ENCODE assay signal across 28 cellular contexts in the genomic region with DNA sequence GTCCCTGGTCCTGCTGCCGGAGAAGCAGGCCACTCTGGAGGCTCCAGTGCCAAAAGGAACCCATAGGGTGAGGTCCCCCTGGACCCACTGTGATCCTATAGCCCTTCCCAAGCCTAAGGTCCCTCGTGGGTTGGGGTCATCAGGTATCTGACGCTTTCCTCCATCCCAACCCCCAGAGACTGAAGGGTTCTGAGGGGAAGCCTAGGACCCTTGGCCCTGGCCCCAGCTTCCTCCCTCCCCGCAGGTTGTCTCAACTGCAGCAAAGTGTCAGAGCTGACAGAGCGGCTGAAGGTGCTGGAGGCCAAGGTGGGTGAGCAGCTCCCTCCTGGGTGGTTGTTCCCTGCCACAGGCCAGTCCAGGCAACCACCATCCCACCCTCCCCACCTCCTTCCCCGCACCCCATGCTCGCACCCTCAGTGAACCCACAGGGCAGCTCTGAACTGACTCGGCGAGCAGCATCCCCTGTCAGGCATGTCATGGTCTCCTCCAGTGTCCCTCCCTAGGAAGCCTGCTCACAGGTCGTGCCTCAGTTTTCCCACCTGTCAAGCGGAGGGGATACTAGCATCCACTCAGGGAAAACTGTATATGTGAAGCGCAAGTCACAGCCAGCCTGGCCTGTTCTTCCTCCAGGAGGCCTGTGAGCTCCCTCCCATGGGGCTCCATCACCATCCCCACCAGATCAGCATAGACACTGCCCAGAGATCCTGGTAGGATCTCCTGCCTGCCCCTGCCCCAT. TPM values are rescaled to one million over a fixed set of nuclear protein-coding genes. Genes with fewer than 3 reads are reported as not detected.
A peak's percentile ranks its signal among the peaks of the same experiment; 100 is the strongest.
DNase-seq lines count a peak whose midpoint lies in the region; ATAC-seq, FAIRE-seq and TF ChIP-seq lines count a peak whose summit lies in the region.
"Had no signal": no experiment of that assay in that cellular context is flagged by ENCODE, and none has a peak within 500 bp of the region (broad histone marks: within the 10 kb centered on the region; RNA-seq: fewer than 3 reads in every experiment).

No MANE protein-coding gene starts in this region.

- DNase-seq in HepG2 (ENCODE audit: low spot score): no peak
- no peak for DNase-seq in right lobe of liver
- peak; percentile 15 for DNase-seq in glutamatergic neuron
- DNase-seq in sigmoid colon: peak; percentile 50
- DNase-seq in upper lobe of right lung: no peak
- DNase-seq in AG20443 (ENCODE audit: low spot score): no peak
- DNase-seq in NCI-H2171 treated with DMSO at 0.1 percent for 48 hours (lab: John Stamatoyannopoulos, UW): no peak
- DNase-seq: activated effector memory CD4-positive, alpha-beta T cell treated with anti-CD3 and anti-CD28 coated beads, Interleukin-2, amount 50 U/mL, for 16 hours; activated T-cell treated with anti-CD3 and anti-CD28 coated beads for 4 hours; BE2C; brain microvascular endothelial cell; COR-L47; DND-41; effector memory CD8-positive, alpha-beta T cell; NCI-H2081 treated with DMSO at 0.1 percent for 48 hours; nephron progenitor cell; PC-9; stimulated activated CD4-positive, alpha-beta T cell treated with anti-CD3 and anti-CD28 coated beads, Interleukin-2, amount 100 ng/mL, for 48 hours; stimulated activated naive CD4-positive, alpha-beta T cell treated with Interleukin-2 at 50 U/mL for 16 hours; T-helper 2 cell; WERI-Rb-1 had no signal

- 67% methylated on average over 2 of the region's 12 CpGs for WGBS in HepG2 (ENCODE audit: low lambda C conversion rate)
- WGBS in right lobe of liver (ENCODE audit: insufficient coverage, low coverage, low lambda C conversion rate, missing lambda C conversion rate): no CpG with 5 or more reads among the region's 12 CpGs
- WGBS in sigmoid colon, 2 donors: 90 to 91% methylated on average over 12 of the region's 12 CpGs

- no peak overlapping the region for H3K4me2 ChIP-seq in HepG2 (ENCODE audit: low read depth, low read length)
- H3K4me2 ChIP-seq: A549, PC-9, smooth muscle cell had no signal

- no peak for TF ChIP-seq EP300 in HepG2 (IDR thresholded peaks at IDR 0.05; ENCODE audit: low read depth in 2 of 2, low read length in 2 of 2)
- no peak for TF ChIP-seq EP300 in HepG2 (CRISPR knock-in tag; IDR thresholded peaks at IDR 0.05; ENCODE audit: borderline replicate concordance)
- TF ChIP-seq EP300 in sigmoid colon (IDR thresholded peaks at IDR 0.05): no peak

- TF ChIP-seq POLR2A in HepG2 (IDR thresholded peaks at IDR 0.05; ENCODE audit: insufficient read depth in 1 of 2, low read depth in 2 of 2, low read length in 2 of 2) (no peak), right lobe of liver (IDR thresholded peaks at IDR 0.05) (no peak), sigmoid colon (IDR thresholded peaks at IDR 0.05) (no peak)

- TF ChIP-seq RAD21 in HepG2 (CRISPR knock-in tag; IDR thresholded peaks at IDR 0.05): no peak

- no peaks in the 10 kb centered on the region for H3K79me2 ChIP-seq in HepG2 (ENCODE audit: insufficient read depth, low read length)

- H4K20me1 ChIP-seq in HepG2 (ENCODE audit: insufficient read depth, low read length): no peaks in the 10 kb centered on the region

- intact Hi-C loops in HepG2 (cut with micrococcal nuclease; ENCODE audit: unreplicated experiment) (no loop called here), right lobe of liver (cut with DNase I) (no loop called here), sigmoid colon (cut with DNase I) (no loop called here), upper lobe of right lung (cut with DNase I) (no loop called here)

- no peak for FAIRE-seq in HepG2 (lab: Jason Lieb, UNC)
- FAIRE-seq: A549, GM12878, H1 had no signal

- no peaks in the 10 kb centered on the region for H3K4me1 Mint-ChIP-seq in glutamatergic neuron (ENCODE audit: low read depth, unreplicated experiment)
- H3K4me1 Mint-ChIP-seq: mesothelial cell of epicardium had no signal

- peaks cover 4% of the 10 kb centered on the region for H3K9me3 Mint-ChIP-seq in glutamatergic neuron (ENCODE audit: unreplicated experiment)
- H3K9me3 Mint-ChIP-seq: effector memory CD8-positive, alpha-beta T cell; mesothelial cell of epicardium; nephron progenitor cell had no signal

- no peaks in the 10 kb centered on the region for H3K36me3 Mint-ChIP-seq in glutamatergic neuron (ENCODE audit: unreplicated experiment)
- H3K36me3 Mint-ChIP-seq: mesothelial cell of epicardium had no signal

- H3K27ac ChIP-seq in HepG2 (ENCODE audit: extremely low read length, insufficient read depth, low read length): no peak overlapping the region
- H3K27ac ChIP-seq in right lobe of liver: no peak overlapping the region
- H3K27ac ChIP-seq in sigmoid colon: peak overlapping the region; percentile 37 to 78 (median 53)
- H3K27ac ChIP-seq in upper lobe of right lung: peak overlapping the region; percentile 82
- H3K27ac ChIP-seq: A549, brain microvascular endothelial cell, HL-60, PC-9, WERI-Rb-1 had no signal

- H3K9ac ChIP-seq in HepG2 (ENCODE audit: insufficient read depth, low read depth, low read length): no peak overlapping the region

- no TSS peak for BruUV-seq in HepG2 (replicated peaks; lab: Mats Ljungman, UMichigan)

- POLR2A ChIA-PET in HepG2 (lab: Yijun Ruan, JAX): no interaction called here

- H3K4me3 Mint-ChIP-seq in glutamatergic neuron (ENCODE audit: unreplicated experiment): no peak overlapping the region
- H3K4me3 Mint-ChIP-seq: effector memory CD8-positive, alpha-beta T cell; mesothelial cell of epicardium; nephron progenitor cell had no signal

- CTCF ChIA-PET in HepG2 (lab: Yijun Ruan, JAX; ENCODE audit: low intra/inter-chr PET ratio, low total read pairs): no interaction called here

- H3K36me3 ChIP-seq in HepG2 (replicated peaks in 1 of 2; ENCODE audit: control insufficient read depth in 1 of 2, insufficient read depth in 2 of 2, low read length in 2 of 2) (no peaks in the 10 kb centered on the region), right lobe of liver (no peaks in the 10 kb centered on the region), sigmoid colon (no peaks in the 10 kb centered on the region), upper lobe of right lung (no peaks in the 10 kb centered on the region)
- H3K36me3 ChIP-seq: BE2C, brain microvascular endothelial cell, WERI-Rb-1 had no signal

- ATAC-seq in HepG2 (peak; percentile 33), right lobe of liver (no peak), upper lobe of right lung (no peak), GM21825 (IDR thresholded peaks at IDR 0.05; ENCODE audit: unreplicated experiment) (no peak)
- ATAC-seq: effector memory CD8-positive, alpha-beta T cell had no signal

- H3K27me3 Mint-ChIP-seq in glutamatergic neuron (ENCODE audit: unreplicated experiment): peaks cover 3% of the 10 kb centered on the region
- H3K27me3 Mint-ChIP-seq: effector memory CD8-positive, alpha-beta T cell had no signal

- in situ Hi-C loops in HepG2 (cut with HindIII; ENCODE audit: extremely low pct_ligation_motif_present, low pct_unique_long_range_greater_than_20kb): no loop called here

- TF ChIP-seq CTCF in HepG2 (CRISPR knock-in tag; IDR thresholded peaks at IDR 0.05) (no peak), right lobe of liver (IDR thresholded peaks at IDR 0.05) (no peak), glutamatergic neuron (IDR thresholded peaks at IDR 0.05; ENCODE audit: partially characterized antibody, unreplicated experiment) (no peak), sigmoid colon (IDR thresholded peaks at IDR 0.05) (no peak), upper lobe of right lung (IDR thresholded peaks at IDR 0.05) (no peak)

- peaks cover 18% of the 10 kb centered on the region for H3K4me1 ChIP-seq in HepG2 (ENCODE audit: insufficient read depth, low read length)
- no peaks in the 10 kb centered on the region for H3K4me1 ChIP-seq in right lobe of liver
- H3K4me1 ChIP-seq in sigmoid colon: peaks cover 0 to 29% (median 24%) of the 10 kb centered on the region in 4 donors
- peaks cover 14% of the 10 kb centered on the region for H3K4me1 ChIP-seq in upper lobe of right lung
- H3K4me1 ChIP-seq: A549, BE2C had no signal

- no peak overlapping the region for H2AFZ ChIP-seq in HepG2 (ENCODE audit: low read length)
- H2AFZ ChIP-seq: PC-9 had no signal

- H3K4me3 ChIP-seq in HepG2 (replicated peaks in 1 of 3; ENCODE audit: insufficient read depth in 1 of 3, low read depth in 2 of 3, low read length in 3 of 3) (no peak overlapping the region), right lobe of liver (no peak overlapping the region), sigmoid colon (no peak overlapping the region), upper lobe of right lung (no peak overlapping the region)
- H3K4me3 ChIP-seq: A549, GM12878, PC-9, smooth muscle cell had no signal

- H3K9me3 ChIP-seq in HepG2 (ENCODE audit: low read length) (no peaks in the 10 kb centered on the region), right lobe of liver (no peaks in the 10 kb centered on the region), sigmoid colon (no peaks in the 10 kb centered on the region), upper lobe of right lung (no peaks in the 10 kb centered on the region)
- H3K9me3 ChIP-seq: A549, BE2C had no signal

- H3K27me3 ChIP-seq in HepG2 (ENCODE audit: control insufficient read depth in 1 of 2, insufficient read depth in 2 of 2, low read length in 2 of 2) (peaks cover 10 to 35% of the 10 kb centered on the region in 2 experiments), right lobe of liver (no peaks in the 10 kb centered on the region), sigmoid colon (no peaks in the 10 kb centered on the region), upper lobe of right lung (no peaks in the 10 kb centered on the region)
- H3K27me3 ChIP-seq: BE2C, brain microvascular endothelial cell had no signal

- no peak overlapping the region for H3K27ac Mint-ChIP-seq in glutamatergic neuron (ENCODE audit: unreplicated experiment)
- H3K27ac Mint-ChIP-seq: effector memory CD8-positive, alpha-beta T cell; mesothelial cell of epicardium; nephron progenitor cell had no signal

RNA-seq across cellular contexts. Expression of a gene that starts 20.7 kb away (rescaled TPM):
- 0.21 and 0.82 TPM in 2 replicates for total RNA-seq in HepG2 (2016; rRNA removed; fragmentation: Illumina TruSeq; extraction: Trizol)
- 2.7 and 2.8 TPM in 2 replicates for total RNA-seq in HepG2 (2016; cell fraction: cytosol; rRNA removed; fragmentation: Illumina TruSeq; extraction: Trizol; ENCODE audit: low read depth)
- total RNA-seq in HepG2 (2016; cell fraction: insoluble cytoplasmic fraction; rRNA removed; fragmentation: Illumina TruSeq; extraction: Trizol): 0.09 and 0.26 TPM in 2 replicates
- 1.7 and 2.1 TPM in 2 replicates for total RNA-seq in HepG2 (2016; cell fraction: membrane; rRNA removed; fragmentation: Illumina TruSeq; extraction: Trizol)
- 0.25 and 0.50 TPM in 2 replicates for total RNA-seq in HepG2 (2016; cell fraction: nucleus; rRNA removed; fragmentation: Illumina TruSeq; extraction: Trizol)
- polyA plus RNA-seq in HepG2 (2011; rRNA removed): 0.45 and 0.81 TPM in 2 replicates
- 0.37 and 1.1 TPM in 2 replicates for polyA plus RNA-seq in HepG2 (2011; cell fraction: cytosol; rRNA removed)
- polyA plus RNA-seq in HepG2 (2011; cell fraction: nucleus; rRNA removed): 2.1 and 2.4 TPM in 2 replicates
- polyA plus RNA-seq in HepG2 (2012): 0.46 and 0.72 TPM in 2 replicates
- polyA plus RNA-seq in HepG2 (2016; cell fraction: cytosol; fragmentation: Illumina TruSeq; extraction: Trizol; ENCODE audit: low read depth): 2.6 and 3.8 TPM in 2 replicates
- 0.25 and 0.50 TPM in 2 replicates for polyA plus RNA-seq in HepG2 (2016; cell fraction: insoluble cytoplasmic fraction; fragmentation: Illumina TruSeq; extraction: Trizol; ENCODE audit: low read depth)
- polyA plus RNA-seq in HepG2 (2016; cell fraction: membrane; fragmentation: Illumina TruSeq; extraction: Trizol; ENCODE audit: low read depth): 1.4 and 2.2 TPM in 2 replicates
- 1.0 TPM in 2 replicates for polyA plus RNA-seq in HepG2 (2016; cell fraction: nucleus; fragmentation: Illumina TruSeq; extraction: Trizol; ENCODE audit: insufficient read depth, low read depth)
- 0.09 and 2.4 TPM in 2 replicates for polyA minus RNA-seq in HepG2 (2011; rRNA and poly(A)+ RNA removed; ENCODE audit: low replicate concordance)
- polyA minus RNA-seq in HepG2 (2011; cell fraction: cytosol; rRNA and poly(A)+ RNA removed): not detected in 2 replicates
- polyA minus RNA-seq in HepG2 (2011; cell fraction: nucleus; rRNA and poly(A)+ RNA removed): 0.99 and 1.3 TPM in 2 replicates
- 1 to 10 TPM; 1.1 to 2.7 (median 1.5) TPM for total RNA-seq in right lobe of liver
- total RNA-seq in glutamatergic neuron (ENCODE audit: unreplicated experiment): 0.76 TPM
- 1 to 10 TPM in 2 of 4 donors, under 1 TPM in 2; 0.27 to 4.7 (median 1.2) TPM for total RNA-seq in sigmoid colon
- 1 to 10 TPM; 3.2 to 5.9 (median 3.6) TPM for polyA plus RNA-seq in sigmoid colon
- 15.2 TPM for total RNA-seq in upper lobe of right lung

RNA-seq across cellular contexts. Expression of a gene that starts 41.4 kb away (rescaled TPM):
- total RNA-seq in HepG2 (2016; rRNA removed; fragmentation: Illumina TruSeq; extraction: Trizol): 12.6 and 26.7 TPM in 2 replicates
- 8.3 and 9.2 TPM in 2 replicates for total RNA-seq in HepG2 (2016; cell fraction: cytosol; rRNA removed; fragmentation: Illumina TruSeq; extraction: Trizol; ENCODE audit: low read depth)
- 12.3 and 26.7 TPM in 2 replicates for total RNA-seq in HepG2 (2016; cell fraction: insoluble cytoplasmic fraction; rRNA removed; fragmentation: Illumina TruSeq; extraction: Trizol)
- 16.9 and 21.6 TPM in 2 replicates for total RNA-seq in HepG2 (2016; cell fraction: membrane; rRNA removed; fragmentation: Illumina TruSeq; extraction: Trizol)
- total RNA-seq in HepG2 (2016; cell fraction: nucleus; rRNA removed; fragmentation: Illumina TruSeq; extraction: Trizol): 24.7 and 26.9 TPM in 2 replicates
- polyA plus RNA-seq in HepG2 (2011; rRNA removed): 12.1 and 21.0 TPM in 2 replicates
- 10.6 and 17.9 TPM in 2 replicates for polyA plus RNA-seq in HepG2 (2011; cell fraction: cytosol; rRNA removed)
- polyA plus RNA-seq in HepG2 (2011; cell fraction: nucleus; rRNA removed): 38.6 and 38.8 TPM in 2 replicates
- 8.5 and 12.8 TPM in 2 replicates for polyA plus RNA-seq in HepG2 (2012)
- polyA plus RNA-seq in HepG2 (2016; cell fraction: cytosol; fragmentation: Illumina TruSeq; extraction: Trizol; ENCODE audit: low read depth): 6.5 and 10.4 TPM in 2 replicates
- polyA plus RNA-seq in HepG2 (2016; cell fraction: insoluble cytoplasmic fraction; fragmentation: Illumina TruSeq; extraction: Trizol; ENCODE audit: low read depth): 10.8 and 11.3 TPM in 2 replicates
- polyA plus RNA-seq in HepG2 (2016; cell fraction: membrane; fragmentation: Illumina TruSeq; extraction: Trizol; ENCODE audit: low read depth): 11.9 and 12.6 TPM in 2 replicates
- 59.8 and 60.3 TPM in 2 replicates for polyA plus RNA-seq in HepG2 (2016; cell fraction: nucleus; fragmentation: Illumina TruSeq; extraction: Trizol; ENCODE audit: insufficient read depth, low read depth)
- 9.9 and 18.2 TPM in 2 replicates for polyA minus RNA-seq in HepG2 (2011; rRNA and poly(A)+ RNA removed; ENCODE audit: low replicate concordance)
- 5.7 and 7.1 TPM in 2 replicates for polyA minus RNA-seq in HepG2 (2011; cell fraction: cytosol; rRNA and poly(A)+ RNA removed)
- 7.7 and 9.3 TPM in 2 replicates for polyA minus RNA-seq in HepG2 (2011; cell fraction: nucleus; rRNA and poly(A)+ RNA removed)
- 10 to 100 TPM in 5 of 6 experiments, 1 to 10 TPM in 1; 9.7 to 35.3 (median 14.7) TPM for total RNA-seq in right lobe of liver
- 50.4 TPM for total RNA-seq in glutamatergic neuron (ENCODE audit: unreplicated experiment)
- total RNA-seq in sigmoid colon: 10 to 100 TPM; 16.1 to 20.5 (median 18.0) TPM
- polyA plus RNA-seq in sigmoid colon: 10 to 100 TPM in 1 of 3 donors, 1 to 10 TPM in 2; 5.4 to 40.7 (median 8.3) TPM
- total RNA-seq in upper lobe of right lung: 19.0 TPM

RNA-seq across cellular contexts. Expression of a gene that starts 41.7 kb away (rescaled TPM):
- total RNA-seq in HepG2 (2016; rRNA removed; fragmentation: Illumina TruSeq; extraction: Trizol) (167 and 211 TPM in 2 replicates), right lobe of liver (100 to 1,000 TPM in 3 of 6 experiments, 10 to 100 TPM in 3; 75.0 to 112 (median 98.2) TPM), glutamatergic neuron (ENCODE audit: unreplicated experiment) (355 TPM), sigmoid colon (100 to 1,000 TPM; 170 to 233 (median 177) TPM), upper lobe of right lung (149 TPM)
- 28.9 and 32.2 TPM in 2 replicates for total RNA-seq in HepG2 (2016; cell fraction: cytosol; rRNA removed; fragmentation: Illumina TruSeq; extraction: Trizol; ENCODE audit: low read depth)
- 146 and 211 TPM in 2 replicates for total RNA-seq in HepG2 (2016; cell fraction: insoluble cytoplasmic fraction; rRNA removed; fragmentation: Illumina TruSeq; extraction: Trizol)
- total RNA-seq in HepG2 (2016; cell fraction: membrane; rRNA removed; fragmentation: Illumina TruSeq; extraction: Trizol): 47.2 and 49.1 TPM in 2 replicates
- total RNA-seq in HepG2 (2016; cell fraction: nucleus; rRNA removed; fragmentation: Illumina TruSeq; extraction: Trizol): 216 and 251 TPM in 2 replicates
- polyA plus RNA-seq in HepG2 (2011; rRNA removed) (326 and 401 TPM in 2 replicates), sigmoid colon (100 to 1,000 TPM in 1 of 3 donors, 10 to 100 TPM in 2; 81.4 to 182 (median 83.5) TPM)
- 202 and 208 TPM in 2 replicates for polyA plus RNA-seq in HepG2 (2011; cell fraction: cytosol; rRNA removed)
- 687 and 755 TPM in 2 replicates for polyA plus RNA-seq in HepG2 (2011; cell fraction: nucleus; rRNA removed)
- polyA plus RNA-seq in HepG2 (2012): 138 and 189 TPM in 2 replicates
- 22.8 and 25.5 TPM in 2 replicates for polyA plus RNA-seq in HepG2 (2016; cell fraction: cytosol; fragmentation: Illumina TruSeq; extraction: Trizol; ENCODE audit: low read depth)
- polyA plus RNA-seq in HepG2 (2016; cell fraction: insoluble cytoplasmic fraction; fragmentation: Illumina TruSeq; extraction: Trizol; ENCODE audit: low read depth): 183 and 203 TPM in 2 replicates
- 29.2 and 38.3 TPM in 2 replicates for polyA plus RNA-seq in HepG2 (2016; cell fraction: membrane; fragmentation: Illumina TruSeq; extraction: Trizol; ENCODE audit: low read depth)
- polyA plus RNA-seq in HepG2 (2016; cell fraction: nucleus; fragmentation: Illumina TruSeq; extraction: Trizol; ENCODE audit: insufficient read depth, low read depth): 477 and 502 TPM in 2 replicates
- 381 and 574 TPM in 2 replicates for polyA minus RNA-seq in HepG2 (2011; rRNA and poly(A)+ RNA removed; ENCODE audit: low replicate concordance)
- polyA minus RNA-seq in HepG2 (2011; cell fraction: cytosol; rRNA and poly(A)+ RNA removed): 103 and 111 TPM in 2 replicates
- 302 and 303 TPM in 2 replicates for polyA minus RNA-seq in HepG2 (2011; cell fraction: nucleus; rRNA and poly(A)+ RNA removed)

Comparison
In these comparisons a context has a peak if more than half of its experiments do, and no peak if none do; other contexts are left out.
1. DNase-seq: peak in glutamatergic neuron (single experiment) and sigmoid colon (single experiment); none in HepG2 (single experiment), right lobe of liver (0 of 3), upper lobe of right lung (single experiment), AG20443 (single experiment) and NCI-H2171 treated with DMSO at 0.1 percent for 48 hours (single experiment).
2. H3K27ac ChIP-seq: peak in sigmoid colon (4 of 4) and upper lobe of right lung (single experiment); none in HepG2 (single experiment) and right lobe of liver (0 of 3).